In the genomic region with DNA sequence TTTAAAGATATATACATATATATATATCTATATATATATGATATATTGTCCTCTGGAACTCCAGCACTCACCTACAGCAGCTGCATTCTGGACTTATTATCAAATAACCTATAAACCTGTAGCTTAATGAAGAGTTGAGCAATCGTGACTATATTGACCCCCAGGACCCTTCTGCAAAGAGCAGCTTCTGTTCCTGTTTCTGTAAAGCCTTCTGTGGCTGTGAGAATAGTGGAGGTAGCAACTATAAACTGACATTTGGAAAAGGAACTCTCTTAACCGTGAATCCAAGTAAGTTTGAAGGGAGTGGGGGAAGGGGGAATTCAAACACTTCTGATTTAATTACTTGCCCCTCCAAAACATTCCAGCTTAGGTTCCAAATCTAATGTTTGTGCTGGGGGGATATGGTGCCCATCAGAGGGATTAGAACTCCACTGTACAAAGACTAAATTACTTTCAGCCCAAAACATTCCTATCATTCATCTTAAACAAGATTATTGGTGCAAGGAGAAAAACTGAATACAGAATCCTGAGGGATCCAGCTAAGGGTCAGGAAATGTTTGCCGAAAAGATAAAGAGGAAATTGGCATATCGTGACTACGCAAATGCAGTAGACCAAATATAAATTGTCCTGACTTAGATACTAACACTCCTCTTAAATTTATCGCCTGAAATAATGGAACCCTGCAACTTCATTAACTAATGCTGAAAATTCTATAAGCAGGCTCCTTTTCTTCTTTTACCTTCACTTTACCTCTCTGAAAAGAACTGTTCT, we compare ENCODE assay signal across 15 cellular contexts.
DNase-seq lines count a peak whose midpoint lies in the region; ATAC-seq and TF ChIP-seq lines count a peak whose summit lies in the region.
"Had no signal": no experiment of that assay in that cellular context is flagged by ENCODE, and none has a peak within 500 bp of the region (broad histone marks: within the 10 kb centered on the region; RNA-seq: fewer than 3 reads in every experiment).

No MANE protein-coding gene starts in this region.

- H3K4me3 Mint-ChIP-seq in activated naive CD8-positive, alpha-beta T cell treated with anti-CD3 and anti-CD28 coated beads, Interleukin-2, amount 10 ng/mL, durations not matched to agents 7 days and 5 days: peak overlapping the region; percentile 65
- peak overlapping the region; percentile 54 to 72 for H3K4me3 Mint-ChIP-seq in stimulated activated naive CD8-positive, alpha-beta T cell treated with anti-CD3 and anti-CD28 coated beads, Interleukin-15, amount 100 ng/mL, for 72 hours

- no peak for TF ChIP-seq POLR2A in upper lobe of left lung (IDR thresholded peaks at IDR 0.05)

- TF ChIP-seq CTCF in right atrium auricular region (IDR thresholded peaks at IDR 0.05) (no peak), coronary artery (IDR thresholded peaks at IDR 0.05) (no peak), upper lobe of left lung (IDR thresholded peaks at IDR 0.05) (no peak)

- POLR2A ChIA-PET in activated naive CD8-positive, alpha-beta T cell treated with anti-CD3 and anti-CD28 coated beads, Interleukin-2, amount 10 ng/mL, durations not matched to agents 7 days and 5 days (lab: Charles Lee): interaction anchor here (0.6 to 0.8 kb wide), 2 partner anchors 23 to 32 kb away, joined by 3 read pairs; no protein-coding TSS in a partner anchor

- H3K36me3 ChIP-seq in right atrium auricular region (no peaks in the 10 kb centered on the region), upper lobe of left lung (no peaks in the 10 kb centered on the region)
- H3K36me3 ChIP-seq: adrenal gland, BE2C, heart left ventricle had no signal

- H3K27ac ChIP-seq in right atrium auricular region (peak overlapping the region; percentile 75 to 85), coronary artery (no peak overlapping the region), upper lobe of left lung (no peak overlapping the region)
- H3K27ac ChIP-seq: adrenal gland had no signal

- no peaks in the 10 kb centered on the region for H3K27me3 Mint-ChIP-seq in activated naive CD8-positive, alpha-beta T cell treated with anti-CD3 and anti-CD28 coated beads, Interleukin-2, amount 10 ng/mL, durations not matched to agents 7 days and 5 days
- H3K27me3 Mint-ChIP-seq in stimulated activated naive CD8-positive, alpha-beta T cell treated with anti-CD3 and anti-CD28 coated beads, Interleukin-15, amount 100 ng/mL, for 72 hours: no peaks in the 10 kb centered on the region
- H3K27me3 Mint-ChIP-seq: naive B cell had no signal

- H3K4me3 ChIP-seq in right atrium auricular region (no peak overlapping the region), coronary artery (no peak overlapping the region), upper lobe of left lung (no peak overlapping the region)
- H3K4me3 ChIP-seq: adrenal gland had no signal

- peaks cover 2% of the 10 kb centered on the region for H3K36me3 Mint-ChIP-seq in activated naive CD8-positive, alpha-beta T cell treated with anti-CD3 and anti-CD28 coated beads, Interleukin-2, amount 10 ng/mL, durations not matched to agents 7 days and 5 days
- H3K36me3 Mint-ChIP-seq: naive B cell had no signal

- H3K9me3 ChIP-seq in right atrium auricular region: no peaks in the 10 kb centered on the region
- H3K9me3 ChIP-seq in upper lobe of left lung: no peaks in the 10 kb centered on the region
- H3K9me3 ChIP-seq: adrenal gland, BE2C, heart left ventricle had no signal

- intact Hi-C loops in Right ventricle myocardium inferior (cut with DNase I): loop anchor here (2.0 to 5.0 kb wide), 2 partner anchors 32 to 51 kb away; no protein-coding TSS in a partner anchor

- no peak for TF ChIP-seq EP300 in upper lobe of left lung (IDR thresholded peaks at IDR 0.05)

- H3K27ac Mint-ChIP-seq in activated naive CD8-positive, alpha-beta T cell treated with anti-CD3 and anti-CD28 coated beads, Interleukin-2, amount 10 ng/mL, durations not matched to agents 7 days and 5 days: peak overlapping the region; percentile 79
- H3K27ac Mint-ChIP-seq in stimulated activated naive CD8-positive, alpha-beta T cell treated with anti-CD3 and anti-CD28 coated beads, Interleukin-15, amount 100 ng/mL, for 72 hours: peak overlapping the region in 1 of 2 donors; percentile 72

- no peaks in the 10 kb centered on the region for H3K4me1 Mint-ChIP-seq in activated naive CD8-positive, alpha-beta T cell treated with anti-CD3 and anti-CD28 coated beads, Interleukin-2, amount 10 ng/mL, durations not matched to agents 7 days and 5 days
- no peaks in the 10 kb centered on the region for H3K4me1 Mint-ChIP-seq in stimulated activated naive CD8-positive, alpha-beta T cell treated with anti-CD3 and anti-CD28 coated beads, Interleukin-15, amount 100 ng/mL, for 72 hours

- peaks cover 0 to 90% of the 10 kb centered on the region in 2 donors for H3K4me1 ChIP-seq in right atrium auricular region
- peaks cover 0 to 4% (median 0%) of the 10 kb centered on the region in 4 donors for H3K4me1 ChIP-seq in upper lobe of left lung

- WGBS in upper lobe of left lung, 2 donors: 63 to 68% methylated on average over 6 of the region's 6 CpGs

- H3K27me3 ChIP-seq in right atrium auricular region (no peaks in the 10 kb centered on the region), upper lobe of left lung (no peaks in the 10 kb centered on the region)
- H3K27me3 ChIP-seq: adrenal gland, BE2C, heart left ventricle had no signal

- DNase-seq in right atrium auricular region (ENCODE audit: low spot score): no peak
- no peak for DNase-seq in Right ventricle myocardium inferior (ENCODE audit: missing footprints)
- peak; percentile 41 for DNase-seq in NOMO-1 treated with DMSO at 0.1 percent for 48 hours (lab: John Stamatoyannopoulos, UW; ENCODE audit: unreplicated experiment)
- no peak for DNase-seq in activated naive CD8-positive, alpha-beta T cell treated with anti-CD3 and anti-CD28 coated beads, Interleukin-2, amount 10 ng/mL, durations not matched to agents 7 days and 5 days
- no peak for DNase-seq in stimulated activated naive CD8-positive, alpha-beta T cell treated with anti-CD3 and anti-CD28 coated beads, Interleukin-15, amount 100 ng/mL, for 72 hours
- DNase-seq in coronary artery (ENCODE audit: low spot score): no peak
- no peak for DNase-seq in GF-D8 (lab: John Stamatoyannopoulos, UW)
- no peak for DNase-seq in upper lobe of left lung
- DNase-seq: activated CD4-positive, alpha-beta T cell treated with anti-CD3 and anti-CD28 coated beads for 48 hours; adrenal gland; BE2C; heart left ventricle; naive B cell; NCI-H2107; stimulated activated CD4-positive, alpha-beta T cell treated with anti-CD3 and anti-CD28 coated beads, Interleukin-2, amount 100 ng/mL, for 48 hours had no signal

- ATAC-seq in Right ventricle myocardium inferior: no peak
- ATAC-seq in activated naive CD8-positive, alpha-beta T cell treated with anti-CD3 and anti-CD28 coated beads, Interleukin-2, amount 10 ng/mL, durations not matched to agents 7 days and 5 days (ENCODE audit: low read depth): no peak
- no peak for ATAC-seq in stimulated activated naive CD8-positive, alpha-beta T cell treated with anti-CD3 and anti-CD28 coated beads, Interleukin-15, amount 100 ng/mL, for 72 hours
- ATAC-seq in upper lobe of left lung (ENCODE audit: low FRiP score in 2 of 2): no peak

- no peaks in the 10 kb centered on the region for H3K9me3 Mint-ChIP-seq in activated naive CD8-positive, alpha-beta T cell treated with anti-CD3 and anti-CD28 coated beads, Interleukin-2, amount 10 ng/mL, durations not matched to agents 7 days and 5 days
- H3K9me3 Mint-ChIP-seq in stimulated activated naive CD8-positive, alpha-beta T cell treated with anti-CD3 and anti-CD28 coated beads, Interleukin-15, amount 100 ng/mL, for 72 hours: no peaks in the 10 kb centered on the region
- H3K9me3 Mint-ChIP-seq: naive B cell had no signal

Comparison
In these comparisons a context has a peak if more than half of its experiments do, and no peak if none do; other contexts are left out.
1. H3K27ac ChIP-seq: peak in right atrium auricular region (2 of 2); none in coronary artery (0 of 2) and upper lobe of left lung (0 of 4).